ENCODE assay signal across 10 cellular contexts in the genomic region with DNA sequence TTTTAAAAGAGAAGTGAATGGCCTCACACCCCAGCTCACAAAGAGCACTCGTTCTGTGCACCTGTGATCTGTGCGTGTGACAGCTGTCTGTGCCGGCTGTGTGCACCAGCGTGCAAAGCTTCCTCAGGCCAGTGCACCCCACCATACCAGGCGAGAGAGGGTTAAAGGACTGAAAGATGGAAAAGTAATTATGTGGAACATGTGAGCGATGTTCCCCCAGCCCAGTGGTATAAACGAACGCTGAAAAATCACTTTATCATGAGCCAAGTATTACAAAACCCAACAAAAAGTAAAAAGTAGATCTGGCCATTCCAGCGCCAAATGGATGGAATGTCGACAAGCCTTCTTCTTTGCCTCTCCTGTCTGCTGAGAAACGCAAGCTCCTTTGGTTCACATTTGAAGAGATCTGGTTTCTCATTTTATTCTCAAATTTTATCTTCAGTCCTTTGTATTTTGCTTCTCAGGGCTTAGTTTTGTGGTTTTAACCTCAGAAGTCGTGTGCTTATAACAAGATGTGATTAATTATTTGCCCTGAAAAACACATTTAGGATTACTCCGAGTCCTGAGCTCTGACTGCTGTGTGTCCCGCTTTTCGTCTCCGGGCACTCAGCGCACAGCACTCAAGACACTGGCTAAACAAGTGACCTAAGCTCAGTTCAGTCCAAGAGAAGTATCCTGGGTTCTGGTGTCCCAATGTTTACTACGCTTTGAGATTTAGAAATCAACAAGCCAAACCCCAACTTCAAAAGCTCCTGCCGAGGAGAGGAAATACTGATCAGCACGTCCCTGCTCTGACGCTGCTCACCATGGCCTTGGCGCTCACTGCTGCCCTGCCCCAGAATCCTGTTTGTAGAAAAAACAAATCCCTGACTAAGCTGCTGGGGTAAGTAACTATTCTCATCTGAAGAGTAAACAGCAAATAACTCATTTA. TPM values are rescaled to one million over a fixed set of nuclear protein-coding genes. Genes with fewer than 3 reads are reported as not detected.
DNase-seq lines count a peak whose midpoint lies in the region; TF ChIP-seq lines count a peak whose summit lies in the region.
"Had no signal": no experiment of that assay in that cellular context is flagged by ENCODE, and none has a peak within 500 bp of the region (broad histone marks: within the 10 kb centered on the region; RNA-seq: fewer than 3 reads in every experiment).

No MANE protein-coding gene starts in this region.

- no peaks in the 10 kb centered on the region for H3K27me3 ChIP-seq in adrenal gland
- H3K27me3 ChIP-seq in stomach, result no peaks in the 10 kb centered on the region
- no peaks in the 10 kb centered on the region for H3K27me3 ChIP-seq in Karpas-422 (ENCODE audit: low read length)

- H3K4me1 ChIP-seq in adrenal gland (replicated peaks in 1 of 2) (peaks cover 21 to 40% of the 10 kb centered on the region in 2 donors), stomach (peaks cover 6 to 49% (median 32%) of the 10 kb centered on the region in 4 donors), Karpas-422 (ENCODE audit: low read length) (no peaks in the 10 kb centered on the region), OCI-LY7 (ENCODE audit: insufficient read depth, low read length, poor library complexity, severe bottlenecking) (no peaks in the 10 kb centered on the region)

- 33 to 42% (median 36%) methylated on average over 22 of the region's 22 CpGs for WGBS in adrenal gland, 4 donors
- 66 to 83% (median 69%) methylated on average over 22 of the region's 22 CpGs for WGBS in stomach, 5 donors

- peaks cover 0 to 14% of the 10 kb centered on the region in 2 donors for H3K36me3 ChIP-seq in adrenal gland (replicated peaks in 1 of 2)
- peaks cover 9 to 88% (median 74%) of the 10 kb centered on the region in 4 donors for H3K36me3 ChIP-seq in stomach
- H3K36me3 ChIP-seq in Karpas-422 (ENCODE audit: insufficient read depth, low read length), result peaks cover 39% of the 10 kb centered on the region
- H3K36me3 ChIP-seq in OCI-LY7 (ENCODE audit: insufficient read depth, low read length), result peaks cover 80% of the 10 kb centered on the region; the same call in 1 of the 2 replicates

- H3K27ac ChIP-seq in adrenal gland (peak overlapping the region; percentile 53 to 93 (median 70)), stomach (peak overlapping the region in 4 of 5 donors; percentile 69 to 79 (median 74)), Karpas-422 (ENCODE audit: low read length) (no peak overlapping the region), OCI-LY7 (ENCODE audit: low read depth, low read length, poor library complexity, severe bottlenecking) (no peak overlapping the region)

- H3K4me2 ChIP-seq in Karpas-422 (ENCODE audit: low read depth, low read length, poor library complexity, severe bottlenecking), result no peak overlapping the region
- H3K4me2 ChIP-seq in OCI-LY7 (ENCODE audit: low read length), result no peak overlapping the region

- DNase-seq in adrenal gland (peak; percentile 73 to 88 (median 85)), fibroblast of gingiva (ENCODE audit: low read depth) (peak; percentile 50), mesenteric fat pad (ENCODE audit: low spot score) (peak; percentile 43), stomach (peak; percentile 24), Karpas-422 (no peak), T-helper 2 cell (no peak), OCI-LY7 (ENCODE audit: low spot score) (no peak), OCI-M2 (lab: John Stamatoyannopoulos, UW; ENCODE audit: unreplicated experiment) (no peak)
- DNase-seq: activated gamma-delta T cell treated with Interleukin-2 at 50 U/mL for 16 hours, T-helper 1 cell had no signal

- CTCF ChIA-PET in OCI-LY7 (lab: Charles Lee; ENCODE audit: unreplicated experiment), result no interaction called here

- H3K9me3 ChIP-seq in adrenal gland (replicated peaks in 1 of 3) (no peaks in the 10 kb centered on the region), stomach (no peaks in the 10 kb centered on the region), Karpas-422 (ENCODE audit: low read length) (no peaks in the 10 kb centered on the region), OCI-LY7 (ENCODE audit: low read length) (no peaks in the 10 kb centered on the region)

- TF ChIP-seq CTCF in adrenal gland (IDR thresholded peaks at IDR 0.05) (no peak), stomach (IDR thresholded peaks at IDR 0.05) (no peak), OCI-LY7 (conservative IDR thresholded peaks at IDR 0.05; ENCODE audit: low read length) (no peak)

- intact Hi-C loops in adrenal gland (cut with DNase I) (no loop called here), stomach (cut with DNase I; ENCODE audit: low total_unique reads) (no loop called here), OCI-LY7 (cut with micrococcal nuclease; ENCODE audit: unreplicated experiment) (no loop called here)

- TF ChIP-seq POLR2A in adrenal gland (IDR thresholded peaks at IDR 0.05) (peak in 1 of 2 donors; percentile 65), stomach (IDR thresholded peaks at IDR 0.05) (no peak)

- 0 out of 2 replicates have a peak, but pooled peaks cover 2% of the 10 kb centered on the region for H4K20me1 ChIP-seq in Karpas-422 (ENCODE audit: insufficient read depth, low read depth, low read length)
- no peaks in the 10 kb centered on the region for H4K20me1 ChIP-seq in OCI-LY7 (ENCODE audit: insufficient read depth, low read length)

- TF ChIP-seq EP300 in stomach (IDR thresholded peaks at IDR 0.05), result no peak

- H2AFZ ChIP-seq in Karpas-422 (ENCODE audit: low read length), result no peak overlapping the region
- no peak overlapping the region for H2AFZ ChIP-seq in OCI-LY7 (ENCODE audit: low read length)

- H3K4me3 ChIP-seq in adrenal gland (peak overlapping the region in 2 of 4 donors; percentile 1 to 18), stomach (no peak overlapping the region), Karpas-422 (ENCODE audit: low read length) (no peak overlapping the region), OCI-LY7 (ENCODE audit: low read depth, low read length, poor library complexity, severe bottlenecking) (no peak overlapping the region)

- no TSS peak for BruUV-seq in OCI-LY7 (replicated peaks; lab: Mats Ljungman, UMichigan)

- H3K79me2 ChIP-seq in Karpas-422 (ENCODE audit: low read length), result peaks cover 5% of the 10 kb centered on the region; the same call in 1 of the 2 replicates
- H3K79me2 ChIP-seq in OCI-LY7 (ENCODE audit: insufficient read depth, low read depth, low read length), result no peaks in the 10 kb centered on the region

- no peaks in the 10 kb centered on the region for H3K9me2 ChIP-seq in Karpas-422 (replicated peaks; ENCODE audit: insufficient read depth, low read length)
- no peaks in the 10 kb centered on the region for H3K9me2 ChIP-seq in OCI-LY7 (ENCODE audit: insufficient read depth, low read length)

- H3K9ac ChIP-seq in Karpas-422 (ENCODE audit: low read length), result no peak overlapping the region

- POLR2A ChIA-PET in OCI-LY7 (lab: Charles Lee), result interaction anchor here (0.5 kb wide), 1 partner anchor 929 kb away, joined by 3 read pairs; no protein-coding TSS in a partner anchor

RNA-seq across cellular contexts. Expression of a gene that starts 53.5 kb away (rescaled TPM):
- total RNA-seq in adrenal gland, result 10 to 100 TPM in 1 of 8 donors, 1 to 10 TPM in 7; 2.9 to 16.6 (median 8.5) TPM
- polyA plus RNA-seq in adrenal gland, result 10 to 100 TPM in 2 of 3 donors, 1 to 10 TPM in 1; 6.7 to 13.2 (median 12.5) TPM
- total RNA-seq in mesenteric fat pad, result 10.1 TPM
- total RNA-seq in stomach, result 10 to 100 TPM in 4 of 5 donors, 1 to 10 TPM in 1; 1.4 to 14.6 (median 11.6) TPM
- 10 to 100 TPM in 1 of 3 donors, 1 to 10 TPM in 2; 2.7 to 17.1 (median 6.0) TPM for polyA plus RNA-seq in stomach
- 10.5 and 18.3 TPM in 2 replicates for total RNA-seq in Karpas-422 (2014; rRNA removed; shearing (Covaris generic); ENCODE audit: low replicate concordance)
- total RNA-seq in OCI-LY7 (2014; rRNA removed; shearing (Covaris generic)), result 12.6 and 12.7 TPM in 2 replicates
- 10.3 and 12.0 TPM in 2 replicates for total RNA-seq in OCI-LY7 (2022)

Comparison
In these comparisons a context has a peak if more than half of its experiments do, and no peak if none do; other contexts are left out.
1. DNase-seq: peak in adrenal gland (7 of 7), fibroblast of gingiva (single experiment), mesenteric fat pad (single experiment) and stomach (single experiment); none in Karpas-422 (single experiment), T-helper 2 cell (0 of 5), OCI-LY7 (single experiment) and OCI-M2 (single experiment).
2. H3K27ac ChIP-seq: peak in adrenal gland (5 of 5) and stomach (4 of 5); none in Karpas-422 (single experiment) and OCI-LY7 (single experiment).